17 cellular contexts compared by ENCODE assay signal in the genomic region with DNA sequence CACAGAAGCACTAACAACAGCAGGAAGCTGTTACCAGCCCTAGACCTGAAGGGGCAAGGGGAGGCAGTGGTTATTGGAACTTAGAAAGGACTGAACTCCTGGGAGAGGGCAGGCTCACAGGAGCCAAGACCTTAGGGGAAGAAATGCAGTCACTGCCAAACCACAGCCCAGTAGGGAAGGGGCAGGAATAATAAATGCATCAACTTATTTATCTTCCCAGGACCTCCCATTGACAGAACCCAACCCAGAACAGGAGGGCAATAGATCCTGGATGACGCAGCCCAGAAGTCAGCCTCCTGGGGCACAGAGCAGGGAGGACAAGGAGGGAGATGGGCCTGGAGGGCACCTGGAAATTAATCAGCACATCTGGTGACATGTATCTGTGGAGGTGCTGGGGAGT.
DNase-seq lines count a peak whose midpoint lies in the region; ATAC-seq lines count a peak whose summit lies in the region.
"Had no signal": no experiment of that assay in that cellular context is flagged by ENCODE, and none has a peak within 500 bp of the region (broad histone marks: within the 10 kb centered on the region; RNA-seq: fewer than 3 reads in every experiment).

No MANE protein-coding gene starts in this region.

- H3K9me3 ChIP-seq in T-helper 17 cell (ENCODE audit: control insufficient read depth, low read length, poor library complexity, severe bottlenecking): no peaks in the 10 kb centered on the region
- H3K9me3 ChIP-seq: left lung, upper lobe of left lung had no signal

- peaks cover 75% of the 10 kb centered on the region for H3K4me1 Mint-ChIP-seq in T-helper 2 cell treated with Interferon-gamma antibody and Interleukin-4, amounts not matched to agents 5 μg/mL and 100 μg/mL, for 36 hours (ENCODE audit: low read depth)
- H3K4me1 Mint-ChIP-seq in T-helper 17 cell: peaks cover 60% of the 10 kb centered on the region
- H3K4me1 Mint-ChIP-seq in naive B cell: peaks cover 59 to 75% (median 70%) of the 10 kb centered on the region in 3 donors

- ATAC-seq in GM19395 (IDR thresholded peaks at IDR 0.05; ENCODE audit: unreplicated experiment) (peak; percentile 20), T-helper 17 cell (no peak), naive B cell (ENCODE audit: low read depth in 2 of 2) (no peak), GM18861 (IDR thresholded peaks at IDR 0.05; ENCODE audit: unreplicated experiment) (no peak)
- ATAC-seq: HCT116, left lung had no signal

- H3K27ac Mint-ChIP-seq in T-helper 2 cell treated with Interferon-gamma antibody and Interleukin-4, amounts not matched to agents 5 μg/mL and 100 μg/mL, for 36 hours: peak overlapping the region; percentile 87
- H3K27ac Mint-ChIP-seq in T-helper 17 cell (peak overlapping the region; percentile 97), naive B cell (peak overlapping the region; percentile 45 to 99 (median 88))

- H3K27me3 Mint-ChIP-seq in T-helper 2 cell treated with Interferon-gamma antibody and Interleukin-4, amounts not matched to agents 5 μg/mL and 100 μg/mL, for 36 hours (ENCODE audit: low read depth): peaks cover 12% of the 10 kb centered on the region
- no peaks in the 10 kb centered on the region for H3K27me3 Mint-ChIP-seq in T-helper 17 cell
- H3K27me3 Mint-ChIP-seq in naive B cell: no peaks in the 10 kb centered on the region

- H3K36me3 Mint-ChIP-seq in T-helper 2 cell treated with Interferon-gamma antibody and Interleukin-4, amounts not matched to agents 5 μg/mL and 100 μg/mL, for 36 hours (ENCODE audit: low read depth): peaks cover 15% of the 10 kb centered on the region
- H3K36me3 Mint-ChIP-seq in T-helper 17 cell (ENCODE audit: low read depth): no peaks in the 10 kb centered on the region
- no peaks in the 10 kb centered on the region for H3K36me3 Mint-ChIP-seq in naive B cell

- H3K9me3 Mint-ChIP-seq in T-helper 2 cell treated with Interferon-gamma antibody and Interleukin-4, amounts not matched to agents 5 μg/mL and 100 μg/mL, for 36 hours: peaks cover 12% of the 10 kb centered on the region
- peaks cover 0 to 10% (median 2%) of the 10 kb centered on the region in 7 donors for H3K9me3 Mint-ChIP-seq in naive B cell

- no peak for DNase-seq in T-helper 2 cell treated with Interferon-gamma antibody and Interleukin-4, amounts not matched to agents 5 μg/mL and 100 μg/mL, for 36 hours (ENCODE audit: low spot score)
- DNase-seq in T-helper 2 cell (no peak), T-helper 17 cell (no peak), naive B cell (no peak), NCI-H128 (lab: John Stamatoyannopoulos, UW; ENCODE audit: unreplicated experiment) (no peak)
- no peak for DNase-seq in activated CD4-positive, CD25-positive, alpha-beta regulatory T cell treated with anti-CD3 and anti-CD28 coated beads, Interleukin-2, amount 50 U/mL, for 72 hours
- DNase-seq: activated T-cell treated with anti-CD3 and anti-CD28 coated beads, Interleukin-2, amount 50 U/mL, for 1 hour; COR-L47; left lung; NCI-H187; NCI-H526 treated with DMSO at 0.1 percent for 48 hours; PC-9; stimulated activated CD4-positive, alpha-beta T cell treated with anti-CD3 and anti-CD28 coated beads, Interleukin-1b, Interleukin-23, amount 100 ng/mL, for 48 hours; upper lobe of left lung had no signal

- H3K4me3 Mint-ChIP-seq in T-helper 2 cell treated with Interferon-gamma antibody and Interleukin-4, amounts not matched to agents 5 μg/mL and 100 μg/mL, for 36 hours: peak overlapping the region; percentile 67
- peak overlapping the region; percentile 83 for H3K4me3 Mint-ChIP-seq in T-helper 17 cell
- peak overlapping the region in 5 of 8 donors; percentile 35 to 67 (median 57) for H3K4me3 Mint-ChIP-seq in naive B cell
